9 cellular contexts compared by ENCODE assay signal in genomic region chr12:57895337-57896138, GRCh38. TPM values are rescaled to one million over a fixed set of nuclear protein-coding genes. Genes with fewer than 3 reads are reported as not detected.
DNase-seq lines count a peak whose midpoint lies in the region; TF ChIP-seq lines count a peak whose summit lies in the region.
"Had no signal": no experiment of that assay in that cellular context is flagged by ENCODE, and none has a peak within 500 bp of the region (broad histone marks: within the 10 kb centered on the region; RNA-seq: fewer than 3 reads in every experiment).

No MANE protein-coding gene starts in this region.

- H3K4me3 Mint-ChIP-seq in Caco-2 (ENCODE audit: unreplicated experiment): peak overlapping the region; percentile 85
- H3K4me3 Mint-ChIP-seq in endothelial cell (ENCODE audit: unreplicated experiment): peak overlapping the region; percentile 12

- peaks cover 14% of the 10 kb centered on the region for H3K4me1 Mint-ChIP-seq in Caco-2 (ENCODE audit: low read depth, unreplicated experiment)
- peaks cover 50% of the 10 kb centered on the region for H3K4me1 Mint-ChIP-seq in endothelial cell (ENCODE audit: unreplicated experiment)

- H3K36me3 ChIP-seq in Caco-2 (ENCODE audit: control insufficient read depth, insufficient read depth, low read length): no peaks in the 10 kb centered on the region
- H3K36me3 ChIP-seq in OCI-LY7 (ENCODE audit: insufficient read depth, low read length): no peaks in the 10 kb centered on the region
- no peaks in the 10 kb centered on the region for H3K36me3 ChIP-seq in parathyroid adenoma (ENCODE audit: control insufficient read depth, insufficient read depth, low read length)

- H3K27me3 ChIP-seq in Caco-2 (replicated peaks; ENCODE audit: control insufficient read depth, insufficient read depth, low read length): no peaks in the 10 kb centered on the region
- H3K27me3 ChIP-seq in parathyroid adenoma (ENCODE audit: control insufficient read depth, insufficient read depth, low read length): no peaks in the 10 kb centered on the region

- no peak overlapping the region for H3K4me3 ChIP-seq in Caco-2 (ENCODE audit: low read depth, low read length)
- peak overlapping the region; percentile 59 for H3K4me3 ChIP-seq in OCI-LY7 (ENCODE audit: low read depth, low read length, poor library complexity, severe bottlenecking)
- H3K4me3 ChIP-seq in parathyroid adenoma (ENCODE audit: low read depth, low read length): no peak overlapping the region

- no peaks in the 10 kb centered on the region for H3K9me2 ChIP-seq in OCI-LY7 (ENCODE audit: insufficient read depth, low read length)

- TF ChIP-seq CTCF in Caco-2 (IDR thresholded peaks at IDR 0.05; ENCODE audit: insufficient read depth in 1 of 2, low read depth in 1 of 2, low read length in 1 of 2, severe bottlenecking in 1 of 2, unreplicated experiment in 1 of 2): no peak
- TF ChIP-seq CTCF in OCI-LY7 (conservative IDR thresholded peaks at IDR 0.05; ENCODE audit: low read length): no peak
- no peak for TF ChIP-seq CTCF in endothelial cell (IDR thresholded peaks at IDR 0.05; ENCODE audit: unreplicated experiment)
- TF ChIP-seq CTCF in parathyroid adenoma (IDR thresholded peaks at IDR 0.05): no peak

- BruUV-seq in Caco-2 (replicated peaks; lab: Mats Ljungman, UMichigan) (no TSS peak), OCI-LY7 (replicated peaks; lab: Mats Ljungman, UMichigan) (TSS peak; percentile 71)

- no peaks in the 10 kb centered on the region for H3K79me2 ChIP-seq in OCI-LY7 (ENCODE audit: insufficient read depth, low read depth, low read length)
- H3K79me2 ChIP-seq in parathyroid adenoma: no peaks in the 10 kb centered on the region

- H2AFZ ChIP-seq in OCI-LY7 (ENCODE audit: low read length) (peak overlapping the region; percentile 92), parathyroid adenoma (peak overlapping the region; percentile 98)

- H3K36me3 Mint-ChIP-seq in Caco-2 (ENCODE audit: insufficient read depth, unreplicated experiment) (no peaks in the 10 kb centered on the region), endothelial cell (ENCODE audit: low read depth, unreplicated experiment) (peaks cover 3% of the 10 kb centered on the region)

- no peaks in the 10 kb centered on the region for H4K20me1 ChIP-seq in OCI-LY7 (ENCODE audit: insufficient read depth, low read length)

- intact Hi-C loops in Caco-2 (cut with micrococcal nuclease; ENCODE audit: unreplicated experiment): loop anchor here (2.0 kb wide), 1 partner anchor 31 kb away; no protein-coding TSS in a partner anchor
- intact Hi-C loops in OCI-LY7 (cut with micrococcal nuclease; ENCODE audit: unreplicated experiment): no loop called here

- peaks cover 5% of the 10 kb centered on the region; the same call in 1 of the 2 replicates for H3K4me1 ChIP-seq in Caco-2
- peaks cover 92% of the 10 kb centered on the region for H3K4me1 ChIP-seq in OCI-LY7 (ENCODE audit: insufficient read depth, low read length, poor library complexity, severe bottlenecking)
- peaks cover 39% of the 10 kb centered on the region for H3K4me1 ChIP-seq in parathyroid adenoma

- H3K27me3 Mint-ChIP-seq in Caco-2 (ENCODE audit: insufficient read depth, unreplicated experiment) (peaks cover 4% of the 10 kb centered on the region), endothelial cell (ENCODE audit: unreplicated experiment) (peaks cover 7% of the 10 kb centered on the region)

- no peak for DNase-seq in Caco-2
- DNase-seq in OCI-LY7 (ENCODE audit: low spot score): peak; percentile 49
- no peak for DNase-seq in endothelial cell (ENCODE audit: low spot score)
- DNase-seq in KG1 (lab: John Stamatoyannopoulos, UW): no peak
- no peak for DNase-seq in activated effector memory CD4-positive, alpha-beta T cell treated with anti-CD3 and anti-CD28 coated beads, Interleukin-2, amount 50 U/mL, for 16 hours
- DNase-seq in foreskin melanocyte: no peak
- no peak for DNase-seq in activated gamma-delta T cell (lab: John Stamatoyannopoulos, UW)
- DNase-seq: effector CD8-positive, alpha-beta T cell had no signal

- H3K9me3 ChIP-seq in Caco-2 (no peaks in the 10 kb centered on the region), OCI-LY7 (ENCODE audit: low read length) (no peaks in the 10 kb centered on the region), parathyroid adenoma (ENCODE audit: control insufficient read depth, low read length) (no peaks in the 10 kb centered on the region)

- POLR2A ChIA-PET in Caco-2 (lab: Charles Lee): interaction anchor here (0.5 to 1.5 kb wide), 2 partner anchors 30 to 55 kb away, joined by 4 to 7 read pairs; no protein-coding TSS in a partner anchor
- POLR2A ChIA-PET in OCI-LY7 (lab: Charles Lee): interaction anchor here (0.6 to 7.3 kb wide), 19 partner anchors 9 to 135 kb away, joined by 3 to 153 read pairs (median 4); partner anchors contain the start of genes ATP23 and CTDSP2

- no peak overlapping the region for H3K27ac Mint-ChIP-seq in Caco-2 (ENCODE audit: unreplicated experiment)
- peak overlapping the region; percentile 75 for H3K27ac Mint-ChIP-seq in endothelial cell (ENCODE audit: unreplicated experiment)

- no peak overlapping the region for H3K9ac ChIP-seq in parathyroid adenoma

- H3K9me3 Mint-ChIP-seq in Caco-2 (ENCODE audit: unreplicated experiment) (no peaks in the 10 kb centered on the region), endothelial cell (ENCODE audit: unreplicated experiment) (no peaks in the 10 kb centered on the region)

- H3K4me2 ChIP-seq in OCI-LY7 (ENCODE audit: low read length) (peak overlapping the region; percentile 69), parathyroid adenoma (ENCODE audit: low read length) (peak overlapping the region; percentile 86)

- CTCF ChIA-PET in Caco-2 (lab: Charles Lee) (interaction anchor here (0.9 to 3.3 kb wide), 3 partner anchors 53 to 93 kb away, joined by 3 to 16 read pairs (median 9); partner anchors contain the start of gene AVIL), OCI-LY7 (lab: Charles Lee; ENCODE audit: unreplicated experiment) (interaction anchor here (0.5 to 4.0 kb wide), 14 partner anchors 8 to 139 kb away, joined by 3 to 23 read pairs (median 6); partner anchors contain the start of gene CTDSP2)

- H3K27ac ChIP-seq in OCI-LY7 (ENCODE audit: low read depth, low read length, poor library complexity, severe bottlenecking) (peak overlapping the region; percentile 82), parathyroid adenoma (peak overlapping the region; percentile 96)

RNA-seq across cellular contexts. Expression of gene ATP23, which starts 45.8 kb away (rescaled TPM):
- total RNA-seq in Caco-2 (2022) (6.1 and 6.6 TPM in 2 replicates), OCI-LY7 (2022) (27.5 and 31.7 TPM in 2 replicates), endothelial cell (ENCODE audit: unreplicated experiment) (3.1 TPM)
- 42.9 and 51.3 TPM in 2 replicates for total RNA-seq in OCI-LY7 (2014; rRNA removed; shearing (Covaris generic))

RNA-seq across cellular contexts. Expression of gene CTDSP2, which starts 49.0 kb away (rescaled TPM):
- 103 and 117 TPM in 2 replicates for total RNA-seq in Caco-2 (2022)
- 38.8 and 44.2 TPM in 2 replicates for total RNA-seq in OCI-LY7 (2014; rRNA removed; shearing (Covaris generic))
- 118 and 145 TPM in 2 replicates for total RNA-seq in OCI-LY7 (2022)
- total RNA-seq in endothelial cell (ENCODE audit: unreplicated experiment): 181 TPM
